ENCODE assay signal across 8 cellular contexts in the genomic region with DNA sequence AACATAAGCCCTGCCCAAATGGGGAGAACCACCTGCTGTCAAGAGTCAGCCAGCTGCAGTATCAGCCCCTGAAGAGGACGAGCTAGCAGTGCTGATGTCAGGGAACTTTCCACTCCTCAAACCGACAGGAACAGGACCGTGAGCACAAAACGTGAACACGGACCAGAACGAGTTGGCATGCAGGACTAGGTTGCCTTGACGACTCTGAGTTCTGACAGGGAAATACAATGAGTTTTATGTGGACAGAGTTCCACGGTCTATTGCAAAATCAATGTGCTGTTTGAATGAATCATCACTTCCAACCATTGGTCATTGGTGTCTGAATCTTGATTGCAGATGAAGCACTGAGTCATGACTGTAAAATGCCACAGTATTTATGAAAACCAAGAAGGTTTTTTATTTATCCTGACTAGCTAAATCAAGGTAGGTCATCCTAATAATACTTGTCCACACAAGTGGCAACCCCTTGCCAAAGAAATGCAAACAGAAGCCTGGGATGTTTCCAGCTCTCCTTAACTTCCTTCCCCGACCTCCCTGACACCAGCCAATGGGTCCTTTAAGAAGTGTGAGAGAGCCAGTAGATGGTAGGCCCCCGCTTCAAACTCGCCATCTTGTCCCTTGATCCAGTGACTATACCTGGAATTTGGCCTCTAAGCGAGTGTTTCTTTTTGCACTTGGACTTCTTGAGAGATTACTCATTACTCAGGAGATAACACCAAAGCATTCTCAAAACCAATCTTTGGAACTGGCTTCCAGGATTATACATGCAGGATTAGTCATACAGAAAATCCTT.
A peak's percentile ranks its signal among the peaks of the same experiment; 100 is the strongest.
DNase-seq lines count a peak whose midpoint lies in the region; ATAC-seq and TF ChIP-seq lines count a peak whose summit lies in the region.

No MANE protein-coding gene starts in this region.

- H4K20me1 ChIP-seq in smooth muscle cell (ENCODE audit: low read depth): no peaks in the 10 kb centered on the region

- H3K36me3 ChIP-seq in ACC112 (ENCODE audit: insufficient read depth, low read length) (no peaks in the 10 kb centered on the region), heart right ventricle (no peaks in the 10 kb centered on the region), smooth muscle cell (ENCODE audit: low read depth) (no peaks in the 10 kb centered on the region), WERI-Rb-1 (no peaks in the 10 kb centered on the region)

- peak overlapping the region; percentile 96 for H3K9ac ChIP-seq in smooth muscle cell (ENCODE audit: low read depth)

- H3K9me3 Mint-ChIP-seq in HFFc6: no peaks in the 10 kb centered on the region

- peaks cover 59% of the 10 kb centered on the region for H3K4me1 Mint-ChIP-seq in HFFc6 (ENCODE audit: low read depth)

- peaks cover 4% of the 10 kb centered on the region for H3K27me3 Mint-ChIP-seq in HFFc6 (ENCODE audit: insufficient read depth)

- H3K4me2 ChIP-seq in smooth muscle cell: peak overlapping the region; percentile 79

- H3K4me1 ChIP-seq in ACC112 (ENCODE audit: control insufficient read depth, insufficient read depth, low read length, unreplicated experiment) (peaks cover 45% of the 10 kb centered on the region), heart right ventricle (peaks cover 0 to 34% (median 4%) of the 10 kb centered on the region in 9 donors), smooth muscle cell (ENCODE audit: low read depth) (no peaks in the 10 kb centered on the region)

- H3K27ac ChIP-seq in ACC112 (ENCODE audit: low read depth, low read length) (peak overlapping the region; percentile 100), heart right ventricle (peak overlapping the region in 8 of 10 donors; percentile 37 to 80 (median 62)), smooth muscle cell (ENCODE audit: low read depth) (peak overlapping the region; percentile 100), WERI-Rb-1 (no peak overlapping the region)

- H3K27me3 ChIP-seq in ACC112 (ENCODE audit: insufficient read depth, low read length) (no peaks in the 10 kb centered on the region), heart right ventricle (no peaks in the 10 kb centered on the region), smooth muscle cell (ENCODE audit: low read depth) (no peaks in the 10 kb centered on the region), WERI-Rb-1 (ENCODE audit: insufficient read depth, low read depth, severe bottlenecking) (no peaks in the 10 kb centered on the region)

- no peaks in the 10 kb centered on the region for H3K36me3 Mint-ChIP-seq in HFFc6 (ENCODE audit: low read depth)

- DNase-seq in HFFc6 (peak; percentile 100), T1000 (lab: John Stamatoyannopoulos, UW) (peak; percentile 77), heart right ventricle (peak; percentile 30 to 53), smooth muscle cell (lab: John Stamatoyannopoulos, UW; ENCODE audit: unreplicated experiment) (no peak), WERI-Rb-1 (no peak)

- H3K79me2 ChIP-seq in ACC112 (ENCODE audit: control insufficient read depth, insufficient read depth, low read length, unreplicated experiment) (no peaks in the 10 kb centered on the region), smooth muscle cell (ENCODE audit: low read depth) (no peaks in the 10 kb centered on the region)

- peak overlapping the region; percentile 9 for H2AFZ ChIP-seq in ACC112 (ENCODE audit: low read length, unreplicated experiment)
- no peak overlapping the region for H2AFZ ChIP-seq in smooth muscle cell (ENCODE audit: low read depth)

- ATAC-seq in heart right ventricle: peak; percentile 69 to 88 (median 78)
- no peak for ATAC-seq in HG02678 (IDR thresholded peaks at IDR 0.05; ENCODE audit: unreplicated experiment)
- no peak for ATAC-seq in GM19023 (IDR thresholded peaks at IDR 0.05; ENCODE audit: unreplicated experiment)

- H3K27ac Mint-ChIP-seq in HFFc6: peak overlapping the region; percentile 100

- peaks cover 3% of the 10 kb centered on the region for H3F3A ChIP-seq in smooth muscle cell (ENCODE audit: low read depth)

- WGBS in heart right ventricle, 2 donors: 62 to 68% methylated on average over 12 of the region's 12 CpGs
- WGBS in smooth muscle cell (ENCODE audit: low lambda C conversion rate): 15% methylated on average over 12 of the region's 12 CpGs

- peak overlapping the region; percentile 78 for H3K4me3 Mint-ChIP-seq in HFFc6

- H3K4me3 ChIP-seq in ACC112 (ENCODE audit: low read depth, low read length): peak overlapping the region; percentile 69
- no peak overlapping the region for H3K4me3 ChIP-seq in heart right ventricle
- no peak overlapping the region for H3K4me3 ChIP-seq in smooth muscle cell
- H3K4me3 ChIP-seq in WERI-Rb-1 (ENCODE audit: low read depth, low read length): no peak overlapping the region

- intact Hi-C loops in heart right ventricle (cut with DNase I): loop anchor here in 1 of 10 donors (10.0 kb wide), 1 partner anchor 47 kb away; no protein-coding TSS in a partner anchor

- no peak for TF ChIP-seq CTCF in HFFc6 (IDR thresholded peaks at IDR 0.05)
- TF ChIP-seq CTCF in heart right ventricle (IDR thresholded peaks at IDR 0.05): no peak
- no peak for TF ChIP-seq CTCF in smooth muscle cell (IDR thresholded peaks at IDR 0.05; ENCODE audit: borderline replicate concordance, insufficient read depth, poor library complexity, severe bottlenecking)
- TF ChIP-seq CTCF in WERI-Rb-1 (IDR thresholded peaks at IDR 0.05; ENCODE audit: low read depth, low read length): no peak

- no peaks in the 10 kb centered on the region for H3K9me3 ChIP-seq in heart right ventricle
- H3K9me3 ChIP-seq in smooth muscle cell (replicated peaks; ENCODE audit: low read depth): no peaks in the 10 kb centered on the region
- H3K9me3 ChIP-seq in WERI-Rb-1 (ENCODE audit: severe bottlenecking): no peaks in the 10 kb centered on the region

Comparison
In these comparisons a context has a peak if more than half of its experiments do, and no peak if none do; other contexts are left out.
1. DNase-seq: peak in HFFc6 (single experiment), T1000 (single experiment) and heart right ventricle (2 of 2); none in smooth muscle cell (single experiment) and WERI-Rb-1 (single experiment).
2. ATAC-seq: peak in heart right ventricle (8 of 8); none in HG02678 (single experiment) and GM19023 (single experiment).